ENCODE assay signal across 2 cellular contexts in the genomic region with DNA sequence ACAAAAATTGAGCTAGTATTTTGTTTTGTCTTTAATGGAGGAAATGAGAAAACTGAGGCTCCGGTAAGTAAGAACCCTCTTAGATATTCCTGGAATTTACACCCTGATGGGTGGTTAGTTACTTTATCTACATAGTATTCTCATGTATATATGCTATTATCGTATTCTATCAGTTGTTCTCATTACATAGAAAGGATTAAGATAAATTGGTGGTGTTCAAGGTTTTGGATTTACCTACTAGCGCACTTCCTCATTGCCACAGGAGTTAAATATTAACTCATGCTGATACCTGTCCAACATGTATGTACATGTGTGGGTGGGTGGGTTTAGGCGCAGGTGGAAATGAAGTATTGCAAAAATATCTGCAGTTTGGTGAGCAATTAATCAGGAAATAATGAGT.
TF ChIP-seq lines count a peak whose summit lies in the region.

No MANE protein-coding gene starts in this region.

TF ChIP-seq in IMR-90, 13 proteins besides CTCF, POLR2A, EP300 and RAD21:
- TF ChIP-seq, protein P1, sequence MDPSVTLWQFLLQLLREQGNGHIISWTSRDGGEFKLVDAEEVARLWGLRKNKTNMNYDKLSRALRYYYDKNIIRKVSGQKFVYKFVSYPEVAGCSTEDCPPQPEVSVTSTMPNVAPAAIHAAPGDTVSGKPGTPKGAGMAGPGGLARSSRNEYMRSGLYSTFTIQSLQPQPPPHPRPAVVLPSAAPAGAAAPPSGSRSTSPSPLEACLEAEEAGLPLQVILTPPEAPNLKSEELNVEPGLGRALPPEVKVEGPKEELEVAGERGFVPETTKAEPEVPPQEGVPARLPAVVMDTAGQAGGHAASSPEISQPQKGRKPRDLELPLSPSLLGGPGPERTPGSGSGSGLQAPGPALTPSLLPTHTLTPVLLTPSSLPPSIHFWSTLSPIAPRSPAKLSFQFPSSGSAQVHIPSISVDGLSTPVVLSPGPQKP (IDR thresholded peaks at IDR 0.05; ENCODE audit: borderline replicate concordance, low read depth, low read length): no peak
- TF ChIP-seq, protein P2, sequence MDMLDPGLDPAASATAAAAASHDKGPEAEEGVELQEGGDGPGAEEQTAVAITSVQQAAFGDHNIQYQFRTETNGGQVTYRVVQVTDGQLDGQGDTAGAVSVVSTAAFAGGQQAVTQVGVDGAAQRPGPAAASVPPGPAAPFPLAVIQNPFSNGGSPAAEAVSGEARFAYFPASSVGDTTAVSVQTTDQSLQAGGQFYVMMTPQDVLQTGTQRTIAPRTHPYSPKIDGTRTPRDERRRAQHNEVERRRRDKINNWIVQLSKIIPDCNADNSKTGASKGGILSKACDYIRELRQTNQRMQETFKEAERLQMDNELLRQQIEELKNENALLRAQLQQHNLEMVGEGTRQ (IDR thresholded peaks at IDR 0.05; ENCODE audit: low read depth, low read length): no peak
- no peak for TF ChIP-seq CHD1 (IDR thresholded peaks at IDR 0.05; ENCODE audit: low read depth, low read length)
- TF ChIP-seq FOS (IDR thresholded peaks at IDR 0.05; ENCODE audit: low read depth, low read length): no peak
- TF ChIP-seq SMC3 (IDR thresholded peaks at IDR 0.05; ENCODE audit: low read depth, low read length): no peak
- TF ChIP-seq MAFK (IDR thresholded peaks at IDR 0.05; ENCODE audit: low read depth, low read length): no peak
- no peak for TF ChIP-seq MAZ (IDR thresholded peaks at IDR 0.05; ENCODE audit: borderline replicate concordance, low read depth, low read length)
- no peak for TF ChIP-seq BHLHE40 (IDR thresholded peaks at IDR 0.05; ENCODE audit: low read depth, low read length)
- TF ChIP-seq RFX5 (IDR thresholded peaks at IDR 0.05; ENCODE audit: low read depth, low read length): no peak
- no peak for TF ChIP-seq CEBPB (IDR thresholded peaks at IDR 0.05; ENCODE audit: low read depth, low read length)
- TF ChIP-seq RCOR1 (IDR thresholded peaks at IDR 0.05; ENCODE audit: insufficient replicate concordance, low read length): no peak
- TF ChIP-seq MXI1 (IDR thresholded peaks at IDR 0.05; ENCODE audit: borderline replicate concordance, low read depth, low read length): no peak
- TF ChIP-seq NFE2L2 (IDR thresholded peaks at IDR 0.05; ENCODE audit: low read depth, low read length): no peak

TF ChIP-seq in endothelial cell of umbilical vein, 7 proteins besides CTCF, POLR2A, EP300 and RAD21:
- TF ChIP-seq EZH2 (IDR thresholded peaks at IDR 0.05; ENCODE audit: borderline replicate concordance, low read depth, low read length, severe bottlenecking): no peak
